In the genomic region with DNA sequence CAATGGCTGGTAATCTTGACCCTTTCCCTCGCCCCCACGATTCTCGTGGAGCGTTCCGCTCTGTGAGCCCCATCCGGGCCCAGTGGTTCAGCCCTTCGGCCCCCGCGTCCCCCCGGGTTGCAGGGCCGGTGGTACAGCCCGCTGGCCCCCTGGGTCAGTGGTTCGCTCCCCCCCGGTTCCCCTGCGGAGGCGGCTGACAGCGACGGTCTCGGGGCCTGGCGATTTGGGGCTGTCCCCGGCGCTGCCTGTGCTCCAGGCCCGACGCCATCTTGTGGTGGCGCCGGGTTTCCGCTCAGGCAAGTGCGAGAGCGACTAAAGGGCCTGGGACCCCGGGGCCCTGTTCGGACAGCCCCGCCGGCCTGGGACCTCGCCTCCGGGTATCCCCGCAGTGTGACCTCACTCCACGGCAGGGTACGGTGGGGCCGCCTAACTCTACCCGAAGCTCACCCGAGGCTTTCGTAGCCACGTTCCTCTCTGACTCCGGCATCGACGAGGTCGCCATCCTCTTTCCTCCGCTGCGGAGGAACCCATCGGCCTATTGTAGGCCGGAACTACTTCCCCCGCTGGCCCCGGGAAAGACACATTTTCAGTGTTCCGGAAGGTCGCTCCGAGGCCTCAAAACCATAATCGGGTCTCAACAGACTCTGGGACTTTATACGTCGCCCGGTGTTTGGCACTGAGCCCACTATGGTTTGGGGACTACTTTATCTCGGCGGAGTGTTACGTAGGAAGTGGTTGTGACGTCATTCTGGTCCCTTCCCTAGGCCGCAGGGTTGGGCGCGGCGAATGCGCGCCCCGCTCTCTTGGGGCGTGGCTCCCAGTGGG, we compare ENCODE assay signal across 8 cellular contexts. TPM values are rescaled to one million over a fixed set of nuclear protein-coding genes. Genes with fewer than 3 reads are reported as not detected.
A peak's percentile ranks its signal among the peaks of the same experiment; 100 is the strongest.
DNase-seq lines count a peak whose midpoint lies in the region; ATAC-seq, FAIRE-seq and TF ChIP-seq lines count a peak whose summit lies in the region.

A gene with protein sequence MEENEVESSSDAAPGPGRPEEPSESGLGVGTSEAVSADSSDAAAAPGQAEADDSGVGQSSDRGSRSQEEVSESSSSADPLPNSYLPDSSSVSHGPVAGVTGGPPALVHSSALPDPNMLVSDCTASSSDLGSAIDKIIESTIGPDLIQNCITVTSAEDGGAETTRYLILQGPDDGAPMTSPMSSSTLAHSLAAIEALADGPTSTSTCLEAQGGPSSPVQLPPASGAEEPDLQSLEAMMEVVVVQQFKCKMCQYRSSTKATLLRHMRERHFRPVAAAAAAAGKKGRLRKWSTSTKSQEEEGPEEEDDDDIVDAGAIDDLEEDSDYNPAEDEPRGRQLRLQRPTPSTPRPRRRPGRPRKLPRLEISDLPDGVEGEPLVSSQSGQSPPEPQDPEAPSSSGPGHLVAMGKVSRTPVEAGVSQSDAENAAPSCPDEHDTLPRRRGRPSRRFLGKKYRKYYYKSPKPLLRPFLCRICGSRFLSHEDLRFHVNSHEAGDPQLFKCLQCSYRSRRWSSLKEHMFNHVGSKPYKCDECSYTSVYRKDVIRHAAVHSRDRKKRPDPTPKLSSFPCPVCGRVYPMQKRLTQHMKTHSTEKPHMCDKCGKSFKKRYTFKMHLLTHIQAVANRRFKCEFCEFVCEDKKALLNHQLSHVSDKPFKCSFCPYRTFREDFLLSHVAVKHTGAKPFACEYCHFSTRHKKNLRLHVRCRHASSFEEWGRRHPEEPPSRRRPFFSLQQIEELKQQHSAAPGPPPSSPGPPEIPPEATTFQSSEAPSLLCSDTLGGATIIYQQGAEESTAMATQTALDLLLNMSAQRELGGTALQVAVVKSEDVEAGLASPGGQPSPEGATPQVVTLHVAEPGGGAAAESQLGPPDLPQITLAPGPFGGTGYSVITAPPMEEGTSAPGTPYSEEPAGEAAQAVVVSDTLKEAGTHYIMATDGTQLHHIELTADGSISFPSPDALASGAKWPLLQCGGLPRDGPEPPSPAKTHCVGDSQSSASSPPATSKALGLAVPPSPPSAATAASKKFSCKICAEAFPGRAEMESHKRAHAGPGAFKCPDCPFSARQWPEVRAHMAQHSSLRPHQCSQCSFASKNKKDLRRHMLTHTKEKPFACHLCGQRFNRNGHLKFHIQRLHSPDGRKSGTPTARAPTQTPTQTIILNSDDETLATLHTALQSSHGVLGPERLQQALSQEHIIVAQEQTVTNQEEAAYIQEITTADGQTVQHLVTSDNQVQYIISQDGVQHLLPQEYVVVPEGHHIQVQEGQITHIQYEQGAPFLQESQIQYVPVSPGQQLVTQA (N-terminal part only) (minus strand): TSS at position 529 of the 825 bp plus-strand sequence. CDS start 793 bp downstream, outside the sequence.

- ATAC-seq in HG03432 (IDR thresholded peaks at IDR 0.05; ENCODE audit: unreplicated experiment): peak; percentile 78

- H3K36me3 ChIP-seq in kidney (ENCODE audit: control insufficient read depth in 1 of 2, insufficient read depth in 2 of 2, low read length in 2 of 2): peaks cover 17 to 27% of the 10 kb centered on the region in 2 donors

- peaks cover 7 to 14% of the 10 kb centered on the region in 2 donors for H3K4me1 ChIP-seq in kidney (ENCODE audit: control insufficient read depth in 1 of 2, insufficient read depth in 1 of 2, low read depth in 1 of 2, low read length in 2 of 2)

- intact Hi-C loops in kidney (cut with DNase I): no loop called here

- peak within 1 kb of the TSS; percentile 99 to 100 for H3K9ac ChIP-seq in kidney (ENCODE audit: low read length in 2 of 2)

- DNase-seq in Ammon's horn (ENCODE audit: low spot score): peak; percentile 97
- peak; percentile 93 for DNase-seq in NCI-H510A (lab: John Stamatoyannopoulos, UW)
- DNase-seq in activated CD4-positive, alpha-beta T cell treated with anti-CD3 and anti-CD28 coated beads for 1 hour: peak; percentile 92
- peak; percentile 99 for DNase-seq in cerebellum (ENCODE audit: low spot score)
- peak; percentile 99 for DNase-seq in kidney
- peak; percentile 95 for DNase-seq in stimulated activated CD4-positive, alpha-beta T cell treated with anti-CD3 and anti-CD28 coated beads, Interleukin-15, amount 100 ng/mL, for 24 hours

- H3K4me3 ChIP-seq in kidney (ENCODE audit: low read length in 2 of 2): peak within 1 kb of the TSS; percentile 96 to 98

- FAIRE-seq in kidney (lab: Jason Lieb, UNC): no peak

- H3K27ac ChIP-seq in kidney (ENCODE audit: low read depth in 2 of 2, low read length in 2 of 2): peak within 1 kb of the TSS; percentile 100

- peak; percentile 21 for TF ChIP-seq CTCF in kidney (IDR thresholded peaks at IDR 0.05; ENCODE audit: borderline replicate concordance, extremely low read depth, insufficient read depth)

- H3K9me3 ChIP-seq in kidney (ENCODE audit: control insufficient read depth in 1 of 2, low read length in 2 of 2): no peaks in the 10 kb centered on the region

- peak; percentile 37 for TF ChIP-seq POLR2A in GM19099 (IDR thresholded peaks at IDR 0.05; ENCODE audit: extremely low read depth, insufficient read length, low read depth)

RNA-seq across cellular contexts. Expression of the gene that starts here (rescaled TPM):
- total RNA-seq in cerebellum: 17.1 TPM
- total RNA-seq in kidney: 22.3 TPM
- 5.7 TPM for polyA plus RNA-seq in kidney (ENCODE audit: insufficient read depth, low read depth, low replicate concordance)

Comparison
In these comparisons a context has a peak if more than half of its experiments do, and no peak if none do; other contexts are left out.
1. Peak in every context shown above with its lines: DNase-seq, ATAC-seq, H3K4me3 ChIP-seq and H3K27ac ChIP-seq.